In genomic region chr2:136225950-136226835, GRCh38 we compare ENCODE assay signal across 10 cellular contexts.
A peak's percentile ranks its signal among the peaks of the same experiment; 100 is the strongest.
DNase-seq lines count a peak whose midpoint lies in the region; ATAC-seq lines count a peak whose summit lies in the region.
"Had no signal": no experiment of that assay in that cellular context is flagged by ENCODE, and none has a peak within 500 bp of the region (broad histone marks: within the 10 kb centered on the region; RNA-seq: fewer than 3 reads in every experiment).

No MANE protein-coding gene starts in this region.

- H2AK5ac ChIP-seq in neuronal stem cell (ENCODE audit: low read depth, low read length) = no peak overlapping the region

- H2BK5ac ChIP-seq in neuronal stem cell (ENCODE audit: low read length) = no peak overlapping the region

- H2BK120ac ChIP-seq in neuronal stem cell (ENCODE audit: low read depth, low read length) = no peak overlapping the region

- peak overlapping the region; percentile 20 for H2AFZ ChIP-seq in neuronal stem cell (ENCODE audit: low read length)

- H3K79me1 ChIP-seq in neuronal stem cell (ENCODE audit: low read depth, low read length) = no peaks in the 10 kb centered on the region

- no peak overlapping the region for H3K18ac ChIP-seq in neuronal stem cell (ENCODE audit: low read length)

- H3K9ac ChIP-seq in neuronal stem cell (ENCODE audit: low read depth, low read length, poor library complexity) = no peak overlapping the region

- H3K14ac ChIP-seq in neuronal stem cell (ENCODE audit: low read length) = no peak overlapping the region

- H3K36me3 ChIP-seq in neuronal stem cell (replicated peaks in 1 of 2; ENCODE audit: control insufficient read depth in 2 of 2, insufficient read depth in 2 of 2, low read length in 2 of 2) = no peaks in the 10 kb centered on the region
- H3K36me3 ChIP-seq: upper lobe of left lung had no signal

- no CpG with 5 or more reads among the region's 7 CpGs for WGBS in neuronal stem cell (ENCODE audit: extremely low coverage in 2 of 2, insufficient read length in 2 of 2, insufficient replicate concordance in 1 of 2), 2 donors

- no peaks in the 10 kb centered on the region for H3K27me3 ChIP-seq in neuronal stem cell (ENCODE audit: control insufficient read depth in 3 of 3, insufficient read depth in 3 of 3, low read depth in 1 of 3, low read length in 3 of 3)
- H3K27me3 ChIP-seq: upper lobe of left lung had no signal

- ATAC-seq in HG02798 (IDR thresholded peaks at IDR 0.05; ENCODE audit: poor library complexity, unreplicated experiment) = peak; percentile 79

- H2BK15ac ChIP-seq in neuronal stem cell (ENCODE audit: low read length) = no peak overlapping the region

- H3K4ac ChIP-seq in neuronal stem cell (ENCODE audit: low read length) = no peak overlapping the region

- H3K4me2 ChIP-seq in neuronal stem cell (ENCODE audit: insufficient read depth, low read length, poor library complexity, severe bottlenecking) = no peak overlapping the region

- no peak overlapping the region for H4K8ac ChIP-seq in neuronal stem cell (ENCODE audit: low read depth, low read length)

- peak in 2 of 3 experiments; percentile 13 to 20 for DNase-seq in NCI-H1417 (lab: John Stamatoyannopoulos, UW)
- DNase-seq in NCI-H1417 treated with DMSO at 0.1 percent for 48 hours (lab: John Stamatoyannopoulos, UW) = no peak
- peak; percentile 26 for DNase-seq in SK-N-DZ (ENCODE audit: low spot score)
- DNase-seq in neuronal stem cell (ENCODE audit: low spot score) = no peak
- DNase-seq in NCI-H1930 (lab: John Stamatoyannopoulos, UW) = no peak
- no peak for DNase-seq in kidney glomerular epithelial cell (lab: John Stamatoyannopoulos, UW)
- no peak for DNase-seq in COLO829 (ENCODE audit: low spot score)
- DNase-seq: activated naive CD4-positive, alpha-beta T cell treated with Interleukin-2 at 50 U/mL for 16 hours had no signal

- no peak overlapping the region for H2BK12ac ChIP-seq in neuronal stem cell (ENCODE audit: low read length)

- no peak overlapping the region for H3K27ac ChIP-seq in neuronal stem cell (replicated peaks; ENCODE audit: low read length)

- H3K23ac ChIP-seq in neuronal stem cell (ENCODE audit: low read depth, low read length, poor library complexity) = no peak overlapping the region

- H3K4me1 ChIP-seq in neuronal stem cell (ENCODE audit: control insufficient read depth in 2 of 2, insufficient read depth in 1 of 2, low read depth in 1 of 2, low read length in 2 of 2) = peaks cover 0 to 13% of the 10 kb centered on the region in 2 donors
- H3K4me1 ChIP-seq: upper lobe of left lung had no signal

- no peaks in the 10 kb centered on the region for H3K9me3 ChIP-seq in neuronal stem cell (replicated peaks in 1 of 2; ENCODE audit: control insufficient read depth in 2 of 2, insufficient read depth in 1 of 2, low read depth in 1 of 2, low read length in 2 of 2)
- H3K9me3 ChIP-seq: upper lobe of left lung had no signal

- H3K4me3 ChIP-seq in neuronal stem cell (ENCODE audit: low read length in 2 of 2) = no peak overlapping the region
- H3K4me3 ChIP-seq: upper lobe of left lung had no signal

- no peak overlapping the region for H4K91ac ChIP-seq in neuronal stem cell (ENCODE audit: low read depth, low read length, poor library complexity)

Comparison
In these comparisons a context has a peak if more than half of its experiments do, and no peak if none do; other contexts are left out.
1. DNase-seq: peak in NCI-H1417 (2 of 3) and SK-N-DZ (single experiment); none in NCI-H1417 treated with DMSO at 0.1 percent for 48 hours (single experiment), neuronal stem cell (single experiment), NCI-H1930 (0 of 2), kidney glomerular epithelial cell (single experiment) and COLO829 (single experiment).